Comparison of ENCODE assay signal across 28 cellular contexts in the genomic region with DNA sequence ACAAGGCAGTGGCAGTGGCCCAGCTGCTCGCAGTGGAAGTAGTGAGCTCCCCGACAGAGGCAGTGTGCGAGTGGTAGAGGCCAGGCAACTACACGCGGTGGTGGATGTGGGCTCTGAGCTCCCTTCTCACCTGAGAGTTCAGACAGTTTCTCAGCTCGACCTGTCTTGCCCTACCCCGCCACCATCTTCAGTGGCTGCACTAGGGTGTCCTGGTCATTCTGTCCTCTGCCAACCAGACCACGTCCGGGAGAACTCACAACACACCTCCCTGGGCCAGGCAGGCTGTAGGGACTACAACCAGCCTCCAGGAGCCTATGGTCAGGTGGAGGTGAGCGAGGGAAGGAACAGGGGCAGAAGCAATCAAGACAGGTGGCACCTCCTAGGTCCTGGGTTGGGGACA.
"Had no signal": no experiment of that assay in that cellular context is flagged by ENCODE, and none has a peak within 500 bp of the region (broad histone marks: within the 10 kb centered on the region; RNA-seq: fewer than 3 reads in every experiment).

No MANE protein-coding gene starts in this region.

- H3K9me3 ChIP-seq: ascending aorta, SJCRH30 had no signal

- DNase-seq: activated CD4-positive, alpha-beta T cell treated with anti-CD3 and anti-CD28 coated beads, Interleukin-2, amount 10 ng/mL, durations not matched to agents 24 days and 14 days; activated CD4-positive, alpha-beta T cell treated with anti-CD3 and anti-CD28 coated beads, Interleukin-2, amount 50 U/mL, for 4 hours; activated CD8-positive, alpha-beta T cell treated with anti-CD3 and anti-CD28 coated beads for 36 hours; activated effector memory CD4-positive, alpha-beta T cell treated with anti-CD3 and anti-CD28 coated beads, Interleukin-2, amount 50 U/mL, for 16 hours; activated naive CD4-positive, alpha-beta T cell; activated naive CD4-positive, alpha-beta T cell treated with anti-CD3 and anti-CD28 coated beads, Interleukin-2, amount 50 U/mL, for 16 hours; activated naive CD8-positive, alpha-beta T cell treated with anti-CD3 and anti-CD28 coated beads, Interleukin-2, amount 10 ng/mL, durations not matched to agents 7 days and 5 days; activated T-cell treated with anti-CD3 and anti-CD28 coated beads, Interleukin-2, amount 50 U/mL, for 1 hour; activated T-cell treated with anti-CD3 and anti-CD28 coated beads, Interleukin-2, amount 50 U/mL, for 72 hours; amygdala; Karpas-422; NCI-H1105; NCI-H1417 treated with DMSO at 0.1 percent for 48 hours; NCI-H1694 treated with DMSO at 0.1 percent for 48 hours; NCI-H2029; NCI-H510A; NCI-H526; NCI-H748 treated with DMSO at 0.1 percent for 48 hours; NK-92 treated with Interleukin-12 subunit alpha and Interleukin-12 subunit beta, amount 100 ng/mL, for 24 hours; PC-3; Right ventricle myocardium superior; SJCRH30; T1000 had no signal

- H3K27me3 ChIP-seq: ascending aorta, cardiac muscle cell, SJCRH30 had no signal

- H3K36me3 ChIP-seq: ascending aorta, cardiac muscle cell, SJCRH30 had no signal

- ATAC-seq: activated CD8-positive, alpha-beta T cell treated with anti-CD3 and anti-CD28 coated beads for 36 hours; activated T-cell treated with anti-CD3 and anti-CD28 coated beads, Interleukin-2, amount 50 U/mL, for 72 hours; activated T-helper 17 cell treated with anti-CD3 and anti-CD28 coated beads, Interleukin-2, amount 50 U/mL, for 72 hours; PC-3 had no signal

- H3K4me3 ChIP-seq: ascending aorta, cardiac muscle cell, SJCRH30, SK-N-MC had no signal

- H3K4me1 ChIP-seq: ascending aorta had no signal

- H3K27ac ChIP-seq: ascending aorta, cardiac muscle cell, RWPE1, SJCRH30, SK-N-MC had no signal
